ENCODE assay signal across 1 cellular context in the genomic region with DNA sequence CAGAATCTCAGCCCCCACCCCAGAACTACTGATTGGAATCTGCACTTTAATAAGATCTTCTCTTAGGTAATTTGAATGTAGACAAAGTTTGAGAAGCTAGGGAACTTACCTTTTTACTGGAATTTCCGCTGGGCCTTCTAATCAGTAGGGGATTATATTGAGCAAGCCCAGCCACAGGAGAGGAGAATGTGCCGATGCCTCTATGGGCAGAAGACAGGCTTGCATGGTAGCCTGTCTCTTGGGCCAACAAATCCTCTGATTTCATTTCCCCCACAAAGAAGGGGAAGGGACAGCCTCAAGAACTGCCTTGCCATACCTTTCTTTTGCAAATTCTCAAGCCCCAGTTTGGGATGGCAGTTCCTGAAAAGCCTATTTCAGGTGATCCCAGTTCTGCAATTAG.
TF ChIP-seq lines count a peak whose summit lies in the region.

No MANE protein-coding gene starts in this region.

TF ChIP-seq in GM23338, 12 proteins besides CTCF, POLR2A, EP300 and RAD21 (continued from another document):
- TF ChIP-seq, protein P1, sequence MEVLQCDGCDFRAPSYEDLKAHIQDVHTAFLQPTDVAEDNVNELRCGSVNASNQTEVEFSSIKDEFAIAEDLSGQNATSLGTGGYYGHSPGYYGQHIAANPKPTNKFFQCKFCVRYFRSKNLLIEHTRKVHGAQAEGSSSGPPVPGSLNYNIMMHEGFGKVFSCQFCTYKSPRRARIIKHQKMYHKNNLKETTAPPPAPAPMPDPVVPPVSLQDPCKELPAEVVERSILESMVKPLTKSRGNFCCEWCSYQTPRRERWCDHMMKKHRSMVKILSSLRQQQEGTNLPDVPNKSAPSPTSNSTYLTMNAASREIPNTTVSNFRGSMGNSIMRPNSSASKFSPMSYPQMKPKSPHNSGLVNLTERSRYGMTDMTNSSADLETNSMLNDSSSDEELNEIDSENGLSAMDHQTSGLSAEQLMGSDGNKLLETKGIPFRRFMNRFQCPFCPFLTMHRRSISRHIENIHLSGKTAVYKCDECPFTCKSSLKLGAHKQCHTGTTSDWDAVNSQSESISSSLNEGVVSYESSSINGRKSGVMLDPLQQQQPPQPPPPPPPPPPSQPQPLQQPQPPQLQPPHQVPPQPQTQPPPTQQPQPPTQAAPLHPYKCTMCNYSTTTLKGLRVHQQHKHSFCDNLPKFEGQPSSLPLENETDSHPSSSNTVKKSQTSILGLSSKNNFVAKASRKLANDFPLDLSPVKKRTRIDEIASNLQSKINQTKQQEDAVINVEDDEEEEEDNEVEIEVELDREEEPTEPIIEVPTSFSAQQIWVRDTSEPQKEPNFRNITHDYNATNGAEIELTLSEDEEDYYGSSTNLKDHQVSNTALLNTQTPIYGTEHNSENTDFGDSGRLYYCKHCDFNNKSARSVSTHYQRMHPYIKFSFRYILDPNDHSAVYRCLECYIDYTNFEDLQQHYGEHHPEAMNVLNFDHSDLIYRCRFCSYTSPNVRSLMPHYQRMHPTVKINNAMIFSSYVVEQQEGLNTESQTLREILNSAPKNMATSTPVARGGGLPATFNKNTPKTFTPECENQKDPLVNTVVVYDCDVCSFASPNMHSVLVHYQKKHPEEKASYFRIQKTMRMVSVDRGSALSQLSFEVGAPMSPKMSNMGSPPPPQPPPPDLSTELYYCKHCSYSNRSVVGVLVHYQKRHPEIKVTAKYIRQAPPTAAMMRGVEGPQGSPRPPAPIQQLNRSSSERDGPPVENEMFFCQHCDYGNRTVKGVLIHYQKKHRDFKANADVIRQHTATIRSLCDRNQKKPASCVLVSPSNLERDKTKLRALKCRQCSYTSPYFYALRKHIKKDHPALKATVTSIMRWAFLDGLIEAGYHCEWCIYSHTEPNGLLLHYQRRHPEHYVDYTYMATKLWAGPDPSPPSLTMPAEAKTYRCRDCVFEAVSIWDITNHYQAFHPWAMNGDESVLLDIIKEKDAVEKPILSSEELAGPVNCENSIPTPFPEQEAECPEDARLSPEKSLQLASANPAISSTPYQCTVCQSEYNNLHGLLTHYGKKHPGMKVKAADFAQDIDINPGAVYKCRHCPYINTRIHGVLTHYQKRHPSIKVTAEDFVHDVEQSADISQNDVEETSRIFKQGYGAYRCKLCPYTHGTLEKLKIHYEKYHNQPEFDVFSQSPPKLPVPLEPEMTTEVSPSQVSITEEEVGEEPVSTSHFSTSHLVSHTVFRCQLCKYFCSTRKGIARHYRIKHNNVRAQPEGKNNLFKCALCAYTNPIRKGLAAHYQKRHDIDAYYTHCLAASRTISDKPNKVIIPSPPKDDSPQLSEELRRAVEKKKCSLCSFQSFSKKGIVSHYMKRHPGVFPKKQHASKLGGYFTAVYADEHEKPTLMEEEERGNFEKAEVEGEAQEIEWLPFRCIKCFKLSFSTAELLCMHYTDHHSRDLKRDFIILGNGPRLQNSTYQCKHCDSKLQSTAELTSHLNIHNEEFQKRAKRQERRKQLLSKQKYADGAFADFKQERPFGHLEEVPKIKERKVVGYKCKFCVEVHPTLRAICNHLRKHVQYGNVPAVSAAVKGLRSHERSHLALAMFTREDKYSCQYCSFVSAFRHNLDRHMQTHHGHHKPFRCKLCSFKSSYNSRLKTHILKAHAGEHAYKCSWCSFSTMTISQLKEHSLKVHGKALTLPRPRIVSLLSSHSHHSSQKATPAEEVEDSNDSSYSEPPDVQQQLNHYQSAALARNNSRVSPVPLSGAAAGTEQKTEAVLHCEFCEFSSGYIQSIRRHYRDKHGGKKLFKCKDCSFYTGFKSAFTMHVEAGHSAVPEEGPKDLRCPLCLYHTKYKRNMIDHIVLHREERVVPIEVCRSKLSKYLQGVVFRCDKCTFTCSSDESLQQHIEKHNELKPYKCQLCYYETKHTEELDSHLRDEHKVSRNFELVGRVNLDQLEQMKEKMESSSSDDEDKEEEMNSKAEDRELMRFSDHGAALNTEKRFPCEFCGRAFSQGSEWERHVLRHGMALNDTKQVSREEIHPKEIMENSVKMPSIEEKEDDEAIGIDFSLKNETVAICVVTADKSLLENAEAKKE (CRISPR knock-in tag; IDR thresholded peaks at IDR 0.05): no peak
- no peak for TF ChIP-seq ZNF114 (CRISPR knock-in tag; IDR thresholded peaks at IDR 0.05)
- TF ChIP-seq NANOG (IDR thresholded peaks at IDR 0.05; ENCODE audit: borderline replicate concordance): no peak
